ENCODE assay signal across 1 cellular context in the genomic region with DNA sequence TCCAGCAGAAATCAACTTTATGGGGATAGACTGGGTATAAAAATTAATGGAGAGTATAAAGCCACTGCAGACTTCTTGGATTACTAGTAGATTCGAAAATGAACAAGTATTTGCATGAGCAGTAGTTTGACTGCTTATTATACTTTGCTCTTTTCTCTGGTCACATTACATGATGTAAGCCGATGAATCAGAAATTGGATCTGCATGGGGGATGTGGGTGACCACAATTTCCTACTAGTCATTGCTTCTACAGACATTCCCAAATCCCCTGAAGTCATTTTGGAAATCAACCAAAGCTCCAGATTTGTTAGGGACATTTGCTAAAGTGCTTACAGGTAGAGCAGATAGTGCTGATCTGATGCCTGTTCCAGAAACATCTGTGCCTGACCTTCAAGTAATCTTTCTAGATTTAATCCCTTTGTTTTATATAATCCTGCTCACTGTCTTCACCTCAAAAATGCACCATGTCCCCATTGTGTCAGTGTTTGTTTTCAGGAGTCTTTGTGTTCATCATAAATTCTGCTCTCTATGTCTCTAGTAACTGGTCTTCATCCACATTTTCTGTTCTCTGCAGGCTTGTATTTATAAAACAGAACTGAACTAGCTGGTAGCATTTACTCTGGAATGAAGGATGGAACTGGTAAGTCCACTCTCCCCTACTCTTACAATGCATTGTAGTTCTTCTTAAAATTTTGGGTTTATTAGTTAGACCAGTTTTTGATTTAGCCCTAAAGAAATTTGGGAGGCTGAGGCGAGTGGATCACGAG.
TF ChIP-seq lines count a peak whose summit lies in the region.

No MANE protein-coding gene starts in this region.

TF ChIP-seq in IMR-90, 13 proteins besides CTCF, POLR2A, EP300 and RAD21 (continued from another document):
- TF ChIP-seq, protein P1, sequence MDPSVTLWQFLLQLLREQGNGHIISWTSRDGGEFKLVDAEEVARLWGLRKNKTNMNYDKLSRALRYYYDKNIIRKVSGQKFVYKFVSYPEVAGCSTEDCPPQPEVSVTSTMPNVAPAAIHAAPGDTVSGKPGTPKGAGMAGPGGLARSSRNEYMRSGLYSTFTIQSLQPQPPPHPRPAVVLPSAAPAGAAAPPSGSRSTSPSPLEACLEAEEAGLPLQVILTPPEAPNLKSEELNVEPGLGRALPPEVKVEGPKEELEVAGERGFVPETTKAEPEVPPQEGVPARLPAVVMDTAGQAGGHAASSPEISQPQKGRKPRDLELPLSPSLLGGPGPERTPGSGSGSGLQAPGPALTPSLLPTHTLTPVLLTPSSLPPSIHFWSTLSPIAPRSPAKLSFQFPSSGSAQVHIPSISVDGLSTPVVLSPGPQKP (IDR thresholded peaks at IDR 0.05; ENCODE audit: borderline replicate concordance, low read depth, low read length) = no peak
- TF ChIP-seq NFE2L2 (IDR thresholded peaks at IDR 0.05; ENCODE audit: low read depth, low read length) (peak; percentile 59; the same call in 1 of the 2 replicates), SMC3 (IDR thresholded peaks at IDR 0.05; ENCODE audit: low read depth, low read length) (no peak), USF2 (IDR thresholded peaks at IDR 0.05; ENCODE audit: low read depth, low read length) (no peak), MAZ (IDR thresholded peaks at IDR 0.05; ENCODE audit: borderline replicate concordance, low read depth, low read length) (no peak), MXI1 (IDR thresholded peaks at IDR 0.05; ENCODE audit: borderline replicate concordance, low read depth, low read length) (no peak), CHD1 (IDR thresholded peaks at IDR 0.05; ENCODE audit: low read depth, low read length) (no peak), RFX5 (IDR thresholded peaks at IDR 0.05; ENCODE audit: low read depth, low read length) (no peak), BHLHE40 (IDR thresholded peaks at IDR 0.05; ENCODE audit: low read depth, low read length) (peak; percentile 81), FOS (IDR thresholded peaks at IDR 0.05; ENCODE audit: low read depth, low read length) (peak; percentile 85)
